In the genomic region with DNA sequence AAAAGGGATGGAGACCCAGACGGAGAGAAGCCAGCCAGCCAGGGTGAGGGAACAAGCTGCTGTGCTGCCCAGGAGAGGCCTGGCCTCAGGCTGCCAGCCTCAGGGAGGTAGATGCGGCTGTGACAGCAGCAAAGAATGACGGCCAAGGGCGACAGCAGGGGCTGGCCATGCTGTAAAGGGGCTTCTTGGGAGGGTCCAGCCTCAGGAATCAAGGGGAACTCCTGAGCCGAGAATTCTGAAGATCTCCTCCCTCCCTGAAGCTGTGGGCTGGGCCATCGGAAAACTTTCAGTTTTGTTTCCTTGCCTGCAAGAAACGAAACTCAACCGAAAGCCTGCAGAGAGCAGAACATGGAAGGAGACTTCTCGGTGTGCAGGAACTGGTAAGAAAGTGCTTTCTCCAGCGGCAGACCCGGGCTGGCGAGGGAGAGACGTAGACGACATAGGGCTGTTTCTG, we compare ENCODE assay signal across 8 cellular contexts. TPM values are rescaled to one million over a fixed set of nuclear protein-coding genes. Genes with fewer than 3 reads are reported as not detected.
DNase-seq lines count a peak whose midpoint lies in the region; ATAC-seq, FAIRE-seq and TF ChIP-seq lines count a peak whose summit lies in the region.

A gene with protein sequence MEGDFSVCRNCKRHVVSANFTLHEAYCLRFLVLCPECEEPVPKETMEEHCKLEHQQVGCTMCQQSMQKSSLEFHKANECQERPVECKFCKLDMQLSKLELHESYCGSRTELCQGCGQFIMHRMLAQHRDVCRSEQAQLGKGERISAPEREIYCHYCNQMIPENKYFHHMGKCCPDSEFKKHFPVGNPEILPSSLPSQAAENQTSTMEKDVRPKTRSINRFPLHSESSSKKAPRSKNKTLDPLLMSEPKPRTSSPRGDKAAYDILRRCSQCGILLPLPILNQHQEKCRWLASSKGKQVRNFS (plus strand): TSS at position 316 of the 454 bp plus-strand sequence. CDS start 33 bp downstream, at position 349.

- no peaks in the 10 kb centered on the region for H3K27me3 ChIP-seq in SJSA1 (replicated peaks)
- H3K27me3 ChIP-seq in keratinocyte (ENCODE audit: control insufficient read depth, extremely low read depth, insufficient read depth, low read length), result no peaks in the 10 kb centered on the region

- H2AFZ ChIP-seq in keratinocyte (ENCODE audit: control insufficient read depth, low read length), result peak within 1 kb of the TSS; percentile 92

- TF ChIP-seq POLR2A in GM19099 (IDR thresholded peaks at IDR 0.05; ENCODE audit: extremely low read depth, insufficient read length, low read depth), result peak; percentile 76

- H3K36me3 ChIP-seq in SJSA1 (peaks cover 10% of the 10 kb centered on the region), keratinocyte (ENCODE audit: control insufficient read depth in 2 of 2, extremely low read depth in 1 of 2, insufficient read depth in 2 of 2, low read length in 2 of 2) (no peaks in the 10 kb centered on the region)

- H3K9me3 ChIP-seq in SJSA1 (replicated peaks) (no peaks in the 10 kb centered on the region), keratinocyte (ENCODE audit: control insufficient read depth, low read depth, low read length) (no peaks in the 10 kb centered on the region)

- peak within 1 kb of the TSS; percentile 41 for H3K4me3 ChIP-seq in SJSA1
- H3K4me3 ChIP-seq in keratinocyte (ENCODE audit: control insufficient read depth in 2 of 3, extremely low read depth in 1 of 3, insufficient read depth in 2 of 3, low read depth in 1 of 3, low read length in 3 of 3), result peak within 1 kb of the TSS; percentile 38 to 65 (median 63)

- TF ChIP-seq CTCF in keratinocyte (optimal IDR thresholded peaks at IDR 0.05 in 1 of 3, IDR thresholded peaks at IDR 0.05 in 1 of 3, conservative IDR thresholded peaks at IDR 0.05 in 1 of 3; ENCODE audit: extremely low read depth in 1 of 3, insufficient read depth in 2 of 3, low read length in 3 of 3), result peak in 1 of 3 experiments; percentile 23

- H3K9me1 ChIP-seq in keratinocyte (ENCODE audit: control insufficient read depth, extremely low read depth, insufficient read depth, low read length), result no peaks in the 10 kb centered on the region

- H3K4me2 ChIP-seq in keratinocyte (ENCODE audit: control insufficient read depth, extremely low read depth, insufficient read depth, low read depth, low read length), result peak within 1 kb of the TSS; percentile 92

- H3K4me1 ChIP-seq in SJSA1 (replicated peaks), result peaks cover 53% of the 10 kb centered on the region
- peaks cover 24% of the 10 kb centered on the region for H3K4me1 ChIP-seq in keratinocyte (ENCODE audit: control insufficient read depth, extremely low read depth, insufficient read depth, low read length)

- no peaks in the 10 kb centered on the region for H4K20me1 ChIP-seq in keratinocyte (ENCODE audit: control insufficient read depth, extremely low read depth, insufficient read depth, low read length)

- peak within 1 kb of the TSS; percentile 62 for H3K9ac ChIP-seq in keratinocyte (ENCODE audit: control insufficient read depth, extremely low read depth, insufficient read depth, low read length)

- FAIRE-seq in keratinocyte (lab: Jason Lieb, UNC), result no peak

- peak; percentile 53 to 69 for DNase-seq in SJSA1 (ENCODE audit: low read depth in 1 of 2, low spot score in 2 of 2)
- no peak for DNase-seq in keratinocyte (ENCODE audit: low read depth, low spot score)
- peak; percentile 20 to 78 for DNase-seq in stimulated activated CD4-positive, alpha-beta T cell treated with anti-CD3 and anti-CD28 coated beads, Interleukin-4, amount 100 ng/mL, for 4 hours
- DNase-seq in NCI-H2029 treated with DMSO at 0.1 percent for 48 hours (lab: John Stamatoyannopoulos, UW), result no peak

- dilution Hi-C loops in keratinocyte (cut with MboI; ENCODE audit: extremely low pct_ligation_motif_present, low sequenced_read_pairs), result no loop called here

- peak within 1 kb of the TSS; percentile 91 for H3K27ac ChIP-seq in SJSA1
- H3K27ac ChIP-seq in angular gyrus (ENCODE audit: low read depth, low read length), result peak within 1 kb of the TSS; percentile 72
- H3K27ac ChIP-seq in keratinocyte (ENCODE audit: control insufficient read depth, insufficient read depth, low read length), result peak within 1 kb of the TSS; percentile 17

- ATAC-seq in GM18907 (IDR thresholded peaks at IDR 0.05; ENCODE audit: unreplicated experiment) (no peak), GM19455 (IDR thresholded peaks at IDR 0.05; ENCODE audit: unreplicated experiment) (no peak)

- no peaks in the 10 kb centered on the region for H3K79me2 ChIP-seq in keratinocyte (ENCODE audit: control insufficient read depth, insufficient read depth, low read length)

RNA-seq across cellular contexts. Expression of the gene that starts here (rescaled TPM):
- total RNA-seq in SJSA1 (2014; rRNA removed; shearing (Covaris generic)), result 13.4 and 19.9 TPM in 2 replicates
- 5.6 to 10.6 TPM (median 8.9 TPM) in 3 replicates for polyA plus RNA-seq in keratinocyte
- 0.10 TPM for polyA plus RNA-seq in keratinocyte (2011; ENCODE audit: low read depth)
- 4.4 and 4.7 TPM in 2 replicates for polyA plus RNA-seq in keratinocyte (2011; cell fraction: cytosol; rRNA removed)
- 21.9 and 25.1 TPM in 2 replicates for polyA plus RNA-seq in keratinocyte (2011; cell fraction: nucleus; rRNA removed)
- 0.18 and 22.5 TPM in 2 replicates for polyA plus RNA-seq in keratinocyte (2012; ENCODE audit: low replicate concordance)
- 23.2 to 78.4 TPM (median 28.7 TPM) in 3 replicates for polyA minus RNA-seq in keratinocyte
- polyA minus RNA-seq in keratinocyte (2011; cell fraction: cytosol; rRNA and poly(A)+ RNA removed), result 8.1 TPM
- 12.0 and 19.1 TPM in 2 replicates for polyA minus RNA-seq in keratinocyte (2011; cell fraction: nucleus; rRNA and poly(A)+ RNA removed)

Comparison
In these comparisons a context has a peak if more than half of its experiments do, and no peak if none do; other contexts are left out.
1. DNase-seq: peak in SJSA1 (2 of 2) and stimulated activated CD4-positive, alpha-beta T cell treated with anti-CD3 and anti-CD28 coated beads, Interleukin-4, amount 100 ng/mL, for 4 hours (2 of 2); none in keratinocyte (single experiment) and NCI-H2029 treated with DMSO at 0.1 percent for 48 hours (single experiment).
2. H3K27ac ChIP-seq: peak in every context shown above with its lines; median percentile 91 in SJSA1; 72 in angular gyrus; 17 in keratinocyte.